Comparison of ENCODE assay signal across 11 cellular contexts in the genomic region with DNA sequence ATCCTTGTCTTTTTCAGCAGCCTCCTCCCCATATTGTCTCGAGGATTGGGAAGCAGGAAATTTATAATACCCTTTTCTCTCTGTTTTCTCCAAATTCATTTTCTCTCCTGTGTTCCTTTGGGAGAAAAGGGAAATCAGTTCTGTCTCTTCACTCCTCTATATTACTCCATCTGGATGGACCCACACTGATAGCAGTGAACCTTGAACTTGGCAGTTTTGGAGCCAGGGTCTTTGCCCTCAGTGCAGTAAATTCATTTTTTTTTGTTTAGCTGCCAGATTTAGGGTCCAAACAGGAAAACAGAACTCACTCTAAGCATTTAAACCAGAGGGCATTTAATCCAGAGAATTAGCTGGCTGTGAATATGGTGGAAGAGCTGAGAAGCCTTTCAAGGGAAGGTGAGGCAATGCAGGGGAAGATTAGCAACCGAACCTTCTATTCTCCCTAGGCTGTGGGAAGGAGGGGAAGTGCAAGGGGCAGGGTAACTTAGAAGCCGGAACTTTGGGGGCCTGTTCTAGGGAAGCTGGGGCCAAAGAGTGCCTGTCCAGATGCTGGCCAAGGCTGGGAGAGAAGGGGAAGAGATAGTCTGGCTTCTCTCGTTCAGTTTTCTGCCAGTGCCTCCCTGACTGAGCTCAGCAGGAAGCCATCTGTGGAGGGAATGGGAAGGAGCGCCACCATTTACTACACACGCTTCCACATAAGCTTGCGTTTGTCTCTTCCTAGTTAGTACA. TPM values are rescaled to one million over a fixed set of nuclear protein-coding genes. Genes with fewer than 3 reads are reported as not detected.
DNase-seq lines count a peak whose midpoint lies in the region; ATAC-seq and TF ChIP-seq lines count a peak whose summit lies in the region.
"Had no signal": no experiment of that assay in that cellular context is flagged by ENCODE, and none has a peak within 500 bp of the region (broad histone marks: within the 10 kb centered on the region; RNA-seq: fewer than 3 reads in every experiment).

No MANE protein-coding gene starts in this region.

- no peaks in the 10 kb centered on the region for H3K9me3 Mint-ChIP-seq in nephron progenitor cell
- H3K9me3 Mint-ChIP-seq: activated T-helper 2 cell treated with anti-CD3 and anti-CD28 coated beads, Interferon-gamma antibody, Interleukin-2, Interleukin-4, amounts not matched to agents 10 μg/mL and 5 μg/mL and 100 μg/mL, durations not matched to agents 14 hours and 24 hours and 36 hours; immature natural killer cell had no signal

- peaks cover 40% of the 10 kb centered on the region for H3K4me1 Mint-ChIP-seq in nephron progenitor cell
- H3K4me1 Mint-ChIP-seq: immature natural killer cell had no signal

- ATAC-seq in GM18517 (IDR thresholded peaks at IDR 0.05; ENCODE audit: unreplicated experiment) = no peak
- no peak for ATAC-seq in HG03039 (IDR thresholded peaks at IDR 0.05; ENCODE audit: unreplicated experiment)

- TF ChIP-seq CTCF in nephron progenitor cell (IDR thresholded peaks at IDR 0.05) = no peak

- peak overlapping the region; percentile 30 for H3K4me3 Mint-ChIP-seq in nephron progenitor cell
- H3K4me3 Mint-ChIP-seq: immature natural killer cell had no signal

- peak overlapping the region; percentile 86 for H3K27ac Mint-ChIP-seq in nephron progenitor cell
- H3K27ac Mint-ChIP-seq: immature natural killer cell had no signal

- H3K36me3 Mint-ChIP-seq in nephron progenitor cell (ENCODE audit: low read depth) = peaks cover 2% of the 10 kb centered on the region

- H3K27me3 Mint-ChIP-seq in nephron progenitor cell (ENCODE audit: low read depth, poor library complexity) = no peaks in the 10 kb centered on the region

- DNase-seq in EH (ENCODE audit: low read depth) = peak; percentile 24
- DNase-seq in NCI-H146 (lab: John Stamatoyannopoulos, UW) = peak; percentile 66
- peak; percentile 59 for DNase-seq in dermis blood vessel endothelial cell
- DNase-seq in nephron progenitor cell = no peak
- DNase-seq in NCI-H526 treated with DMSO at 0.1 percent for 48 hours (lab: John Stamatoyannopoulos, UW) = no peak
- DNase-seq: effector CD4-positive, alpha-beta T cell; immature natural killer cell had no signal

RNA-seq across cellular contexts. Expression of a gene that starts 16.3 kb away (rescaled TPM):
- 2.7 and 10.8 TPM in 2 replicates for total RNA-seq in dermis blood vessel endothelial cell

RNA-seq across cellular contexts. Expression of a gene that starts 21.0 kb away (rescaled TPM):
- 42.5 and 66.8 TPM in 2 replicates for total RNA-seq in dermis blood vessel endothelial cell
- total RNA-seq: skeletal muscle tissue had no signal

RNA-seq across cellular contexts. Expression of a gene that starts 26.0 kb away (rescaled TPM):
- 10.6 and 20.7 TPM in 2 replicates for total RNA-seq in dermis blood vessel endothelial cell

RNA-seq across cellular contexts. Expression of a gene that starts 26.0 kb away (rescaled TPM):
- 95.2 and 121 TPM in 2 replicates for total RNA-seq in dermis blood vessel endothelial cell

RNA-seq across cellular contexts. Expression of a gene that starts 37.0 kb away (rescaled TPM):
- total RNA-seq in dermis blood vessel endothelial cell = 0.19 TPM in 1 of 2 replicates, not detected in the other

Comparison
In these comparisons a context has a peak if more than half of its experiments do, and no peak if none do; other contexts are left out.
1. DNase-seq: peak in EH (single experiment), NCI-H146 (single experiment) and dermis blood vessel endothelial cell (single experiment); none in nephron progenitor cell (single experiment) and NCI-H526 treated with DMSO at 0.1 percent for 48 hours (single experiment).